Comparison of ENCODE assay signal across 1 cellular context in genomic region chrX:1453390-1453783, GRCh38.
TF ChIP-seq lines count a peak whose summit lies in the region.

No MANE protein-coding gene starts in this region.

TF ChIP-seq in K562, 482 proteins besides CTCF, POLR2A, EP300 and RAD21 (continued from another document):
- no peak for TF ChIP-seq AFF4 (CRISPR knock-in tag; IDR thresholded peaks at IDR 0.05)
- no peak for TF ChIP-seq TAF9B (IDR thresholded peaks at IDR 0.05; ENCODE audit: partially characterized antibody)
